ENCODE assay signal across 2 cellular contexts in the genomic region with DNA sequence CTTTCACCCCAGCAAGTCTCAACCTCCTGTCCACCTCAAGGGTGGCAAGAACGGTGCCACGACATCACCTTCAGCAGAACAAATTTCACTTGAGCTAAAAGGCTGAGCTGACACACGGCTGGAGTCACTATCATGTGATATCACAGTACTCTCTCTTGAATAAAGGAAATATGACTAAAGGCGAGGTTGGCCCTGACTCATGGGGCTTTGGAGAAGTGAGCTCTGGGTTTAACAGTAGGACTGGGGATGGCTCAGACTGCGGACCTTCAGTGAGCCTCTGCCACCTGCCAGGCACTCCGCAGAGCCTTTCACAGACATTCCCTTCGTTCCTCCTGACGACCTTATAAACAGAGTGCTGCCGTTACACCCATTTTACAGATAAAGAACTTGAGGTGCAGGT.
TF ChIP-seq lines count a peak whose summit lies in the region.

No MANE protein-coding gene starts in this region.

TF ChIP-seq in A549, 52 proteins besides CTCF, POLR2A, EP300 and RAD21 (continued from another document):
- TF ChIP-seq, protein P1, sequence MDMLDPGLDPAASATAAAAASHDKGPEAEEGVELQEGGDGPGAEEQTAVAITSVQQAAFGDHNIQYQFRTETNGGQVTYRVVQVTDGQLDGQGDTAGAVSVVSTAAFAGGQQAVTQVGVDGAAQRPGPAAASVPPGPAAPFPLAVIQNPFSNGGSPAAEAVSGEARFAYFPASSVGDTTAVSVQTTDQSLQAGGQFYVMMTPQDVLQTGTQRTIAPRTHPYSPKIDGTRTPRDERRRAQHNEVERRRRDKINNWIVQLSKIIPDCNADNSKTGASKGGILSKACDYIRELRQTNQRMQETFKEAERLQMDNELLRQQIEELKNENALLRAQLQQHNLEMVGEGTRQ (IDR thresholded peaks at IDR 0.05), result peak; percentile 44; the same call in 1 of the 2 replicates
- TF ChIP-seq HOXB5 (CRISPR knock-in tag; IDR thresholded peaks at IDR 0.05) (no peak), FOSL2 (IDR thresholded peaks at IDR 0.05) (no peak), FOSL2 (CRISPR knock-in tag; IDR thresholded peaks at IDR 0.05) (peak; percentile 38), TP53 (CRISPR knock-in tag; IDR thresholded peaks at IDR 0.05) (no peak)
- TF ChIP-seq, protein P2, sequence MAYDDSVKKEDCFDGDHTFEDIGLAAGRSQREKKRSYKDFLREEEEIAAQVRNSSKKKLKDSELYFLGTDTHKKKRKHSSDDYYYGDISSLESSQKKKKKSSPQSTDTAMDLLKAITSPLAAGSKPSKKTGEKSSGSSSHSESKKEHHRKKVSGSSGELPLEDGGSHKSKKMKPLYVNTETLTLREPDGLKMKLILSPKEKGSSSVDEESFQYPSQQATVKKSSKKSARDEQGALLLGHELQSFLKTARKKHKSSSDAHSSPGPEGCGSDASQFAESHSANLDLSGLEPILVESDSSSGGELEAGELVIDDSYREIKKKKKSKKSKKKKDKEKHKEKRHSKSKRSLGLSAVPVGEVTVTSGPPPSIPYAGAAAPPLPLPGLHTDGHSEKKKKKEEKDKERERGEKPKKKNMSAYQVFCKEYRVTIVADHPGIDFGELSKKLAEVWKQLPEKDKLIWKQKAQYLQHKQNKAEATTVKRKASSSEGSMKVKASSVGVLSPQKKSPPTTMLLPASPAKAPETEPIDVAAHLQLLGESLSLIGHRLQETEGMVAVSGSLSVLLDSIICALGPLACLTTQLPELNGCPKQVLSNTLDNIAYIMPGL (CRISPR knock-in tag; IDR thresholded peaks at IDR 0.05; ENCODE audit: borderline replicate concordance), result no peak

TF ChIP-seq in HCT116, 20 proteins besides CTCF, POLR2A, EP300 and RAD21:
- TF ChIP-seq, protein P3, sequence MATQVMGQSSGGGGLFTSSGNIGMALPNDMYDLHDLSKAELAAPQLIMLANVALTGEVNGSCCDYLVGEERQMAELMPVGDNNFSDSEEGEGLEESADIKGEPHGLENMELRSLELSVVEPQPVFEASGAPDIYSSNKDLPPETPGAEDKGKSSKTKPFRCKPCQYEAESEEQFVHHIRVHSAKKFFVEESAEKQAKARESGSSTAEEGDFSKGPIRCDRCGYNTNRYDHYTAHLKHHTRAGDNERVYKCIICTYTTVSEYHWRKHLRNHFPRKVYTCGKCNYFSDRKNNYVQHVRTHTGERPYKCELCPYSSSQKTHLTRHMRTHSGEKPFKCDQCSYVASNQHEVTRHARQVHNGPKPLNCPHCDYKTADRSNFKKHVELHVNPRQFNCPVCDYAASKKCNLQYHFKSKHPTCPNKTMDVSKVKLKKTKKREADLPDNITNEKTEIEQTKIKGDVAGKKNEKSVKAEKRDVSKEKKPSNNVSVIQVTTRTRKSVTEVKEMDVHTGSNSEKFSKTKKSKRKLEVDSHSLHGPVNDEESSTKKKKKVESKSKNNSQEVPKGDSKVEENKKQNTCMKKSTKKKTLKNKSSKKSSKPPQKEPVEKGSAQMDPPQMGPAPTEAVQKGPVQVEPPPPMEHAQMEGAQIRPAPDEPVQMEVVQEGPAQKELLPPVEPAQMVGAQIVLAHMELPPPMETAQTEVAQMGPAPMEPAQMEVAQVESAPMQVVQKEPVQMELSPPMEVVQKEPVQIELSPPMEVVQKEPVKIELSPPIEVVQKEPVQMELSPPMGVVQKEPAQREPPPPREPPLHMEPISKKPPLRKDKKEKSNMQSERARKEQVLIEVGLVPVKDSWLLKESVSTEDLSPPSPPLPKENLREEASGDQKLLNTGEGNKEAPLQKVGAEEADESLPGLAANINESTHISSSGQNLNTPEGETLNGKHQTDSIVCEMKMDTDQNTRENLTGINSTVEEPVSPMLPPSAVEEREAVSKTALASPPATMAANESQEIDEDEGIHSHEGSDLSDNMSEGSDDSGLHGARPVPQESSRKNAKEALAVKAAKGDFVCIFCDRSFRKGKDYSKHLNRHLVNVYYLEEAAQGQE (IDR thresholded peaks at IDR 0.05; ENCODE audit: low read depth), result no peak
- no peak for TF ChIP-seq EGR1 (IDR thresholded peaks at IDR 0.05; ENCODE audit: low read depth)
- no peak for TF ChIP-seq TCF7L2 (IDR thresholded peaks at IDR 0.05; ENCODE audit: borderline replicate concordance, extremely low read depth, insufficient read depth, insufficient read length)
- no peak for TF ChIP-seq POLR2AphosphoS5 (IDR thresholded peaks at IDR 0.05; ENCODE audit: low read depth, low read length)
- TF ChIP-seq, protein P4, sequence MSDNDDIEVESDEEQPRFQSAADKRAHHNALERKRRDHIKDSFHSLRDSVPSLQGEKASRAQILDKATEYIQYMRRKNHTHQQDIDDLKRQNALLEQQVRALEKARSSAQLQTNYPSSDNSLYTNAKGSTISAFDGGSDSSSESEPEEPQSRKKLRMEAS (IDR thresholded peaks at IDR 0.05), result peak; percentile 39
- TF ChIP-seq, protein P5, sequence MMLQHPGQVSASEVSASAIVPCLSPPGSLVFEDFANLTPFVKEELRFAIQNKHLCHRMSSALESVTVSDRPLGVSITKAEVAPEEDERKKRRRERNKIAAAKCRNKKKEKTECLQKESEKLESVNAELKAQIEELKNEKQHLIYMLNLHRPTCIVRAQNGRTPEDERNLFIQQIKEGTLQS (IDR thresholded peaks at IDR 0.05), result no peak
- TF ChIP-seq FOSL1 (IDR thresholded peaks at IDR 0.05; ENCODE audit: low read depth), result no peak
- peak; percentile 27; the same call in 1 of the 2 replicates for TF ChIP-seq CBX3 (IDR thresholded peaks at IDR 0.05; ENCODE audit: low read depth)
- no peak for TF ChIP-seq YY1 (IDR thresholded peaks at IDR 0.05; ENCODE audit: extremely low read depth, insufficient replicate concordance, low read depth, low read length)
- TF ChIP-seq EZH2phosphoT487 (IDR thresholded peaks at IDR 0.05; ENCODE audit: borderline replicate concordance), result no peak
- no peak for TF ChIP-seq ZFX (IDR thresholded peaks at IDR 0.05)
- no peak for TF ChIP-seq SP1 (IDR thresholded peaks at IDR 0.05; ENCODE audit: low read depth)
- TF ChIP-seq SRF (IDR thresholded peaks at IDR 0.05; ENCODE audit: low read depth), result no peak
- TF ChIP-seq ZNF274 (IDR thresholded peaks at IDR 0.05; ENCODE audit: low read depth, low read length), result no peak
- TF ChIP-seq, protein P6, sequence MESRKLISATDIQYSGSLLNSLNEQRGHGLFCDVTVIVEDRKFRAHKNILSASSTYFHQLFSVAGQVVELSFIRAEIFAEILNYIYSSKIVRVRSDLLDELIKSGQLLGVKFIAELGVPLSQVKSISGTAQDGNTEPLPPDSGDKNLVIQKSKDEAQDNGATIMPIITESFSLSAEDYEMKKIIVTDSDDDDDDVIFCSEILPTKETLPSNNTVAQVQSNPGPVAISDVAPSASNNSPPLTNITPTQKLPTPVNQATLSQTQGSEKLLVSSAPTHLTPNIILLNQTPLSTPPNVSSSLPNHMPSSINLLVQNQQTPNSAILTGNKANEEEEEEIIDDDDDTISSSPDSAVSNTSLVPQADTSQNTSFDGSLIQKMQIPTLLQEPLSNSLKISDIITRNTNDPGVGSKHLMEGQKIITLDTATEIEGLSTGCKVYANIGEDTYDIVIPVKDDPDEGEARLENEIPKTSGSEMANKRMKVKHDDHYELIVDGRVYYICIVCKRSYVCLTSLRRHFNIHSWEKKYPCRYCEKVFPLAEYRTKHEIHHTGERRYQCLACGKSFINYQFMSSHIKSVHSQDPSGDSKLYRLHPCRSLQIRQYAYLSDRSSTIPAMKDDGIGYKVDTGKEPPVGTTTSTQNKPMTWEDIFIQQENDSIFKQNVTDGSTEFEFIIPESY (IDR thresholded peaks at IDR 0.05; ENCODE audit: extremely low read depth, insufficient replicate concordance, low read length), result no peak
- 0 out of 2 replicates have a peak, but pooled peaks have one; percentile 22 for TF ChIP-seq JUND (IDR thresholded peaks at IDR 0.05)
- TF ChIP-seq EZH2 (IDR thresholded peaks at IDR 0.05), result no peak
- TF ChIP-seq CEBPB (IDR thresholded peaks at IDR 0.05; ENCODE audit: low read depth), result no peak
- TF ChIP-seq SIN3A (IDR thresholded peaks at IDR 0.05; ENCODE audit: low read depth), result no peak
- TF ChIP-seq ELF1 (IDR thresholded peaks at IDR 0.05; ENCODE audit: borderline replicate concordance, low read depth), result no peak
